ENCODE assay signal across 2 cellular contexts in genomic region chr6:33183071-33183683, GRCh38.
A peak's percentile ranks its signal among the peaks of the same experiment; 100 is the strongest.
TF ChIP-seq lines count a peak whose summit lies in the region.

No MANE protein-coding gene starts in this region.

TF ChIP-seq in SK-N-SH, 30 proteins besides CTCF, POLR2A, EP300 and RAD21:
- TF ChIP-seq CHD2 (IDR thresholded peaks at IDR 0.05; ENCODE audit: low read length, partially characterized antibody) = no peak
- peak; percentile 37; the same call in 1 of the 2 replicates for TF ChIP-seq GABPA (IDR thresholded peaks at IDR 0.05; ENCODE audit: low read depth)

TF ChIP-seq in SK-N-SH treated with all-trans-retinoic acid at 6 μM for 48 hours, 23 proteins besides CTCF, POLR2A, EP300 and RAD21 (continued from another document):
- TF ChIP-seq CSRNP3 (CRISPR knock-in tag; IDR thresholded peaks at IDR 0.05) = no peak
- TF ChIP-seq OSR1 (CRISPR knock-in tag; IDR thresholded peaks at IDR 0.05) = no peak
- TF ChIP-seq ZNF565 (CRISPR knock-in tag; conservative IDR thresholded peaks at IDR 0.05; ENCODE audit: low read depth) = no peak
- no peak for TF ChIP-seq SNAI2 (CRISPR knock-in tag; IDR thresholded peaks at IDR 0.05)
- TF ChIP-seq POU6F1 (CRISPR knock-in tag; IDR thresholded peaks at IDR 0.05; ENCODE audit: borderline replicate concordance, low read depth) = no peak
- no peak for TF ChIP-seq TCF4 (CRISPR knock-in tag; IDR thresholded peaks at IDR 0.05; ENCODE audit: borderline replicate concordance)
- TF ChIP-seq ESRRG (CRISPR knock-in tag; IDR thresholded peaks at IDR 0.05) = no peak
- TF ChIP-seq CSDC2 (CRISPR knock-in tag; IDR thresholded peaks at IDR 0.05) = no peak
- TF ChIP-seq ZFP30 (CRISPR knock-in tag; IDR thresholded peaks at IDR 0.05) = no peak
- TF ChIP-seq BACH2 (CRISPR knock-in tag; IDR thresholded peaks at IDR 0.05; ENCODE audit: borderline replicate concordance) = no peak
- no peak for TF ChIP-seq ISL1 (CRISPR knock-in tag; IDR thresholded peaks at IDR 0.05)
